In genomic region chr3:198167339-198168039, GRCh38 we compare ENCODE assay signal across 8 cellular contexts.
DNase-seq lines count a peak whose midpoint lies in the region; ATAC-seq and TF ChIP-seq lines count a peak whose summit lies in the region.
"Not testable (repeated sequence)": the region's sequence is repeated elsewhere in the genome, so short reads cannot be mapped to it uniquely, and the experiment has no call there.

No MANE protein-coding gene starts in this region.

- peak overlapping the region; percentile 67 for H3K4me2 ChIP-seq in OCI-LY3 (ENCODE audit: low read length)

- peak overlapping the region; percentile 74; the same call in 1 of the 2 replicates for H2AFZ ChIP-seq in OCI-LY3 (ENCODE audit: low read depth, low read length)

- not testable (repeated sequence) for H3K79me2 ChIP-seq in OCI-LY3 (ENCODE audit: low read length)

- TF ChIP-seq CTCF in GM10266 (IDR thresholded peaks at IDR 0.05; ENCODE audit: control insufficient read depth, insufficient read depth, low read depth, missing control alignments) (peak; percentile 55), OCI-LY3 (IDR thresholded peaks at IDR 0.05; ENCODE audit: low read depth, low read length) (peak; percentile 59), astrocyte of the spinal cord (IDR thresholded peaks at IDR 0.05; ENCODE audit: low read depth, low read length) (peak; percentile 46), type B pancreatic cell (conservative IDR thresholded peaks at IDR 0.05) (peak; percentile 87)
- TF ChIP-seq CTCF in activated CD8-positive, alpha-beta T cell treated with anti-CD3 and anti-CD28 coated beads for 36 hours (IDR thresholded peaks at IDR 0.05): peak; percentile 64

- DNase-seq in GM10266 (ENCODE audit: extremely low spot score): peak; percentile 16
- DNase-seq in activated CD8-positive, alpha-beta T cell treated with anti-CD3 and anti-CD28 coated beads for 36 hours: peak; percentile 73
- peak; percentile 58 for DNase-seq in astrocyte of the spinal cord (ENCODE audit: low read depth, low spot score)
- peak; percentile 4 for DNase-seq in glomerular visceral epithelial cell (ENCODE audit: extremely low spot score)
- peak; percentile 60 for DNase-seq in mucosa of gallbladder (ENCODE audit: low spot score)
- DNase-seq in stimulated activated CD4-positive, alpha-beta T cell treated with anti-CD3 and anti-CD28 coated beads, Interleukin-15, amount 100 ng/mL, for 48 hours (ENCODE audit: low read depth in 2 of 2): peak; percentile 19 to 47
- peak; percentile 82 for DNase-seq in type B pancreatic cell (ENCODE audit: extremely low spot score, unreplicated experiment)

- not testable (repeated sequence) for H3K36me3 Mint-ChIP-seq in activated CD8-positive, alpha-beta T cell treated with anti-CD3 and anti-CD28 coated beads for 36 hours (ENCODE audit: low read depth); type B pancreatic cell

- peak overlapping the region; percentile 44 for H3K4me3 ChIP-seq in OCI-LY3 (ENCODE audit: low read length)
- not testable (repeated sequence) for H3K4me3 ChIP-seq in astrocyte of the spinal cord (ENCODE audit: low read depth, low read length)

- POLR2A ChIA-PET in activated CD8-positive, alpha-beta T cell treated with anti-CD3 and anti-CD28 coated beads for 36 hours (lab: Charles Lee): not testable (repeated sequence)

- CTCF ChIA-PET in activated CD8-positive, alpha-beta T cell treated with anti-CD3 and anti-CD28 coated beads for 36 hours (lab: Charles Lee): not testable (repeated sequence)

- H3K4me3 Mint-ChIP-seq in activated CD8-positive, alpha-beta T cell treated with anti-CD3 and anti-CD28 coated beads for 36 hours; type B pancreatic cell: not testable (repeated sequence)

- not testable (repeated sequence) for ATAC-seq in activated CD8-positive, alpha-beta T cell treated with anti-CD3 and anti-CD28 coated beads for 36 hours

- H3K36me3 ChIP-seq in OCI-LY3 (replicated peaks; ENCODE audit: low read depth, low read length): not testable (repeated sequence)

- not testable (repeated sequence) for H4K20me1 ChIP-seq in OCI-LY3 (ENCODE audit: insufficient read depth, low read length)

- not testable (repeated sequence) for H3K27me3 ChIP-seq in OCI-LY3 (ENCODE audit: low read depth, low read length)

- peak overlapping the region; percentile 28; the same call in 1 of the 2 replicates for H3K9ac ChIP-seq in OCI-LY3 (ENCODE audit: low read length)

- intact Hi-C loops in activated CD8-positive, alpha-beta T cell treated with anti-CD3 and anti-CD28 coated beads for 36 hours (cut with micrococcal nuclease): not testable (repeated sequence)

- H3K9me3 ChIP-seq in OCI-LY3 (ENCODE audit: insufficient read depth, low read length): not testable (repeated sequence)

- not testable (repeated sequence) for H3K27me3 Mint-ChIP-seq in activated CD8-positive, alpha-beta T cell treated with anti-CD3 and anti-CD28 coated beads for 36 hours; type B pancreatic cell

- H3K27ac Mint-ChIP-seq in activated CD8-positive, alpha-beta T cell treated with anti-CD3 and anti-CD28 coated beads for 36 hours; type B pancreatic cell: not testable (repeated sequence)

- not testable (repeated sequence) for H3K9me3 Mint-ChIP-seq in activated CD8-positive, alpha-beta T cell treated with anti-CD3 and anti-CD28 coated beads for 36 hours; type B pancreatic cell

- in situ Hi-C loops in astrocyte of the spinal cord (cut with HindIII; ENCODE audit: low sequenced_read_pairs): not testable (repeated sequence)

- H3K4me1 ChIP-seq in OCI-LY3 (ENCODE audit: low read length): not testable (repeated sequence)

- H3K27ac ChIP-seq in OCI-LY3 (ENCODE audit: low read length): not testable (repeated sequence)

- H3K4me1 Mint-ChIP-seq in activated CD8-positive, alpha-beta T cell treated with anti-CD3 and anti-CD28 coated beads for 36 hours (ENCODE audit: low read depth); type B pancreatic cell (ENCODE audit: unreplicated experiment): not testable (repeated sequence)

Comparison
In these comparisons a context has a peak if more than half of its experiments do, and no peak if none do; other contexts are left out.
1. DNase-seq: peak in every context shown above with its lines; median percentile 82 in type B pancreatic cell; 73 in activated CD8-positive, alpha-beta T cell treated with anti-CD3 and anti-CD28 coated beads for 36 hours; 60 in mucosa of gallbladder; 58 in astrocyte of the spinal cord; 33 in stimulated activated CD4-positive, alpha-beta T cell treated with anti-CD3 and anti-CD28 coated beads, Interleukin-15, amount 100 ng/mL, for 48 hours; 16 in GM10266; 4 in glomerular visceral epithelial cell.